22 cellular contexts compared by ENCODE assay signal in the genomic region with DNA sequence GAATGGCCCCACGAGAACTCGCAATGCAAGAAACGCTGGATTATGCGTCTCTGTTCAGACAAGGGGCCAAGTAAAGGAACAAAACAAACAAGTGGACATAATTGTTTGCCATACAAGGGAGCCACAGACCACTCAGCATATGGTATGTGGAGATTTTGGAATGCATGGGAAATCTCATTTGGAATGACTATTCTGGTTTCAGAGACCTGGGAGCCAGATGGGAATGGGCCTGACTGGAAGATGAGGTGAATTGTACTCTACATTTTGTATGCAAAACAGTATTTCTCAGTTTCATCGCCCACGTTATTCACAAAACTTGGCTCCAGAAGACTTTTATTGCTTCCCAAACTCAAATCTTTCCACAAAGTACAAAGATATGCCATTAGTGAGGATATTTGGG.
"Had no signal": no experiment of that assay in that cellular context is flagged by ENCODE, and none has a peak within 500 bp of the region (broad histone marks: within the 10 kb centered on the region; RNA-seq: fewer than 3 reads in every experiment).

No MANE protein-coding gene starts in this region.

- H3K27me3 ChIP-seq: colonic mucosa, foreskin keratinocyte, neutrophil, right lobe of liver, transverse colon had no signal

- H3K9me3 ChIP-seq: colonic mucosa, neutrophil, psoas muscle, right lobe of liver, thoracic aorta, transverse colon had no signal

- DNase-seq: colonic mucosa; dermis blood vessel endothelial cell; immature natural killer cell; kidney; left cardiac atrium; left ventricle myocardium superior; mesenchymal stem cell; midbrain; naive B cell; nephron progenitor cell; psoas muscle; retina; right lobe of liver; stimulated activated CD4-positive, alpha-beta T cell treated with anti-CD3 and anti-CD28 coated beads, Interleukin-4, amount 100 ng/mL, for 1 hour; stimulated activated CD8-positive, alpha-beta memory T cell treated with anti-CD3 and anti-CD28 coated beads, Interleukin-4, amount 100 ng/mL, for 48 hours; stimulated activated naive CD8-positive, alpha-beta T cell treated with anti-CD3 and anti-CD28 coated beads, Interleukin-15, amount 100 ng/mL, for 72 hours; transverse colon had no signal

- H3K4me1 ChIP-seq: colonic mucosa, foreskin keratinocyte, psoas muscle, right lobe of liver, transverse colon had no signal

- H3K36me3 ChIP-seq: colonic mucosa, neutrophil, right lobe of liver, thoracic aorta, transverse colon had no signal

- H3K4me3 ChIP-seq: colonic mucosa, lung, psoas muscle, right lobe of liver, thoracic aorta, transverse colon had no signal

- H3K27ac ChIP-seq: colonic mucosa, foreskin keratinocyte, neutrophil, psoas muscle, right lobe of liver, thoracic aorta, transverse colon had no signal

- ATAC-seq: foreskin keratinocyte; left cardiac atrium; left ventricle myocardium superior; psoas muscle; right lobe of liver; stimulated activated effector memory CD8-positive, alpha-beta T cell treated with anti-CD3 and anti-CD28 coated beads, Interleukin-12 subunit alpha, Interleukin-12 subunit beta, amount 100 ng/mL, for 72 hours; stimulated activated naive CD8-positive, alpha-beta T cell treated with anti-CD3 and anti-CD28 coated beads, Interleukin-15, amount 100 ng/mL, for 72 hours had no signal
